8 cellular contexts compared by ENCODE assay signal in the genomic region with DNA sequence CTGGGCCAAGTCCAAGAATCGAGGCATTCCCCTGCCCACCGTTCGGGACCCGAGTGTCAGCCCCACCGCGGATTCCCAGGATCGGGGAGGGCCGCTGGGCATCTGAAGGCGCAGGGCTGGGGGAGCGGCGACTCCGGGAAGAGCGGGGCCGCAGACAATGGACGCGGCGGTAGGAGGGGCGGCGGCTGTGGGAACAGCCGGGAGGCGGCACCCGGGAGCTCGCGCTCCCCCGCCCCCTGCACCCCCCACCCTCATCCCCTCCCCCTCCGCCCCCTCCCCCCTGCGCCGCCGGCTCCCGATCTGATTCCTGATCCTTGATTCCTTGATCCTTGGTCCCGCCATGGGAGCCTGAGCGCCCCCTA. TPM values are rescaled to one million over a fixed set of nuclear protein-coding genes. Genes with fewer than 3 reads are reported as not detected.
DNase-seq lines count a peak whose midpoint lies in the region; ATAC-seq lines count a peak whose summit lies in the region.

A gene (plus strand): TSS at position 281 of the 362 bp plus-strand sequence. CDS start 15,274 bp downstream, outside the sequence.

- H2BK120ac ChIP-seq in mesenchymal stem cell (ENCODE audit: low read depth, low read length): peak within 1 kb of the TSS; percentile 83

- H3K27ac ChIP-seq in mesenchymal stem cell (ENCODE audit: low read length, poor library complexity, severe bottlenecking): no peak within 1 kb of the TSS

- H4K91ac ChIP-seq in mesenchymal stem cell (ENCODE audit: low read length): peak within 1 kb of the TSS; percentile 70

- no peaks in the 10 kb centered on the region for H3K4me1 ChIP-seq in endocrine pancreas (ENCODE audit: control insufficient read depth, insufficient read depth, low read length)
- H3K4me1 ChIP-seq in mesenchymal stem cell (ENCODE audit: control insufficient read depth, insufficient read depth, low read depth, low read length): peaks cover 19% of the 10 kb centered on the region

- no peak within 1 kb of the TSS for H3K4me3 ChIP-seq in endocrine pancreas (ENCODE audit: control insufficient read depth, insufficient read depth, low read length)
- peak within 1 kb of the TSS in 1 of 2 experiments; percentile 81 for H3K4me3 ChIP-seq in mesenchymal stem cell (ENCODE audit: insufficient read depth in 1 of 2, low read depth in 1 of 2, low read length in 2 of 2)

- H3K18ac ChIP-seq in mesenchymal stem cell (ENCODE audit: low read depth in 1 of 2, low read length in 2 of 2): peak within 1 kb of the TSS; percentile 80 to 87

- peak within 1 kb of the TSS; percentile 53 for H2AK5ac ChIP-seq in mesenchymal stem cell (ENCODE audit: low read length, severe bottlenecking)

- H3K9me3 Mint-ChIP-seq in activated CD4-positive, alpha-beta T cell treated with anti-CD3 and anti-CD28 coated beads, Interleukin-2, amount 10 ng/mL, durations not matched to agents 24 days and 14 days: no peaks in the 10 kb centered on the region

- no peaks in the 10 kb centered on the region for H3K4me1 Mint-ChIP-seq in activated CD4-positive, alpha-beta T cell treated with anti-CD3 and anti-CD28 coated beads, Interleukin-2, amount 10 ng/mL, durations not matched to agents 24 days and 14 days

- no peak within 1 kb of the TSS for H3K14ac ChIP-seq in mesenchymal stem cell (ENCODE audit: low read length in 2 of 2)

- no peaks in the 10 kb centered on the region for H3K36me3 Mint-ChIP-seq in activated CD4-positive, alpha-beta T cell treated with anti-CD3 and anti-CD28 coated beads, Interleukin-2, amount 10 ng/mL, durations not matched to agents 24 days and 14 days (ENCODE audit: low read depth)

- H3K23ac ChIP-seq in mesenchymal stem cell (ENCODE audit: low read length in 2 of 2): no peak within 1 kb of the TSS

- intact Hi-C loops in activated CD4-positive, alpha-beta T cell treated with anti-CD3 and anti-CD28 coated beads, Interleukin-2, amount 10 ng/mL, durations not matched to agents 24 days and 14 days (cut with micrococcal nuclease): no loop called here

- peak within 1 kb of the TSS in 1 of 2 experiments; percentile 60 for H2BK12ac ChIP-seq in mesenchymal stem cell (ENCODE audit: low read length in 2 of 2)

- H3K36me3 ChIP-seq in endocrine pancreas (ENCODE audit: control insufficient read depth, insufficient read depth, low read length) (no peaks in the 10 kb centered on the region), mesenchymal stem cell (ENCODE audit: control insufficient read depth in 1 of 2, insufficient read depth in 2 of 2, low read depth in 1 of 2, low read length in 2 of 2) (no peaks in the 10 kb centered on the region)

- peaks cover 54% of the 10 kb centered on the region for H3K27me3 Mint-ChIP-seq in activated CD4-positive, alpha-beta T cell treated with anti-CD3 and anti-CD28 coated beads, Interleukin-2, amount 10 ng/mL, durations not matched to agents 24 days and 14 days

- peak within 1 kb of the TSS; percentile 86 for H3K4me2 ChIP-seq in mesenchymal stem cell (ENCODE audit: low read length, poor library complexity, severe bottlenecking)

- peak within 1 kb of the TSS; percentile 42 for H3K4me3 Mint-ChIP-seq in activated CD4-positive, alpha-beta T cell treated with anti-CD3 and anti-CD28 coated beads, Interleukin-2, amount 10 ng/mL, durations not matched to agents 24 days and 14 days

- H3K79me1 ChIP-seq in mesenchymal stem cell (replicated peaks; ENCODE audit: low read length, poor library complexity, severe bottlenecking): peaks cover 17% of the 10 kb centered on the region

- H2AFZ ChIP-seq in mesenchymal stem cell (ENCODE audit: low read depth, low read length): peak within 1 kb of the TSS; percentile 83

- peak within 1 kb of the TSS; percentile 39 for H2BK5ac ChIP-seq in mesenchymal stem cell (ENCODE audit: low read depth, low read length, poor library complexity, severe bottlenecking)

- peak within 1 kb of the TSS; percentile 96 for H4K8ac ChIP-seq in mesenchymal stem cell (ENCODE audit: low read length)

- H3K27me3 ChIP-seq in endocrine pancreas (ENCODE audit: control insufficient read depth, insufficient read depth, low read length): peaks cover 7% of the 10 kb centered on the region
- peaks cover 0 to 93% of the 10 kb centered on the region in 2 experiments for H3K27me3 ChIP-seq in mesenchymal stem cell (ENCODE audit: control insufficient read depth in 1 of 2, insufficient read depth in 1 of 2, low read length in 2 of 2)

- no peak within 1 kb of the TSS for H3K27ac Mint-ChIP-seq in activated CD4-positive, alpha-beta T cell treated with anti-CD3 and anti-CD28 coated beads, Interleukin-2, amount 10 ng/mL, durations not matched to agents 24 days and 14 days

- WGBS in mesenchymal stem cell: 0% methylated on average over 4 of the region's 32 CpGs

- DNase-seq in DMS114 treated with DMSO at 0.1 percent for 48 hours (lab: John Stamatoyannopoulos, UW; ENCODE audit: unreplicated experiment) (peak; percentile 66), M059J (ENCODE audit: low read depth) (peak; percentile 15), mesenchymal stem cell (peak; percentile 75)
- peak; percentile 85 for DNase-seq in activated CD4-positive, alpha-beta T cell treated with anti-CD3 and anti-CD28 coated beads, Interleukin-2, amount 10 ng/mL, durations not matched to agents 24 days and 14 days
- peak; percentile 22 to 29 for DNase-seq in stimulated activated CD8-positive, alpha-beta memory T cell treated with anti-CD3 and anti-CD28 coated beads, Interleukin-2, amount 100 ng/mL, for 48 hours (ENCODE audit: low read depth in 2 of 2)

- H3K9ac ChIP-seq in endocrine pancreas (ENCODE audit: control insufficient read depth, insufficient read depth, low read length): peak within 1 kb of the TSS; percentile 26
- peak within 1 kb of the TSS; percentile 45 for H3K9ac ChIP-seq in mesenchymal stem cell (ENCODE audit: low read length)

- peak within 1 kb of the TSS; percentile 96 for H2BK15ac ChIP-seq in mesenchymal stem cell (ENCODE audit: low read depth, poor library complexity, severe bottlenecking)

- ATAC-seq in HG03108 (IDR thresholded peaks at IDR 0.05; ENCODE audit: unreplicated experiment) (no peak), HG02571 (IDR thresholded peaks at IDR 0.05; ENCODE audit: unreplicated experiment) (no peak)

- H3K4ac ChIP-seq in mesenchymal stem cell (ENCODE audit: low read depth in 1 of 2, low read length in 2 of 2): peak within 1 kb of the TSS; percentile 76

- H3K9me3 ChIP-seq in endocrine pancreas (ENCODE audit: control insufficient read depth, low read length) (no peaks in the 10 kb centered on the region), mesenchymal stem cell (ENCODE audit: control insufficient read depth, low read length) (no peaks in the 10 kb centered on the region)

RNA-seq across cellular contexts. Expression of the gene that starts here (rescaled TPM):
- 0.27 and 0.34 TPM in 2 replicates for total RNA-seq in M059J (2014; rRNA removed; shearing (Covaris generic))
- total RNA-seq in activated CD4-positive, alpha-beta T cell treated with anti-CD3 and anti-CD28 coated beads, Interleukin-2, amount 10 ng/mL, durations not matched to agents 24 days and 14 days: 0.02 and 0.05 TPM in 2 replicates
- polyA plus RNA-seq in mesenchymal stem cell (2013, experiment 1 of 2): 9.6 TPM
- polyA plus RNA-seq in mesenchymal stem cell (2013, experiment 2 of 2): 8.8 TPM

Comparison
In these comparisons a context has a peak if more than half of its experiments do, and no peak if none do; other contexts are left out.
1. Peak in DNase-seq in M059J; RNA of the gene not detected or under 1 TPM.
2. Peak in DNase-seq in activated CD4-positive, alpha-beta T cell treated with anti-CD3 and anti-CD28 coated beads, Interleukin-2, amount 10 ng/mL, durations not matched to agents 24 days and 14 days; RNA of the gene not detected or under 1 TPM.
3. DNase-seq: peak in every context shown above with its lines; median percentile 85 in activated CD4-positive, alpha-beta T cell treated with anti-CD3 and anti-CD28 coated beads, Interleukin-2, amount 10 ng/mL, durations not matched to agents 24 days and 14 days; 75 in mesenchymal stem cell; 66 in DMS114 treated with DMSO at 0.1 percent for 48 hours; 26 in stimulated activated CD8-positive, alpha-beta memory T cell treated with anti-CD3 and anti-CD28 coated beads, Interleukin-2, amount 100 ng/mL, for 48 hours; 15 in M059J.